9 cellular contexts compared by ENCODE assay signal in the genomic region with DNA sequence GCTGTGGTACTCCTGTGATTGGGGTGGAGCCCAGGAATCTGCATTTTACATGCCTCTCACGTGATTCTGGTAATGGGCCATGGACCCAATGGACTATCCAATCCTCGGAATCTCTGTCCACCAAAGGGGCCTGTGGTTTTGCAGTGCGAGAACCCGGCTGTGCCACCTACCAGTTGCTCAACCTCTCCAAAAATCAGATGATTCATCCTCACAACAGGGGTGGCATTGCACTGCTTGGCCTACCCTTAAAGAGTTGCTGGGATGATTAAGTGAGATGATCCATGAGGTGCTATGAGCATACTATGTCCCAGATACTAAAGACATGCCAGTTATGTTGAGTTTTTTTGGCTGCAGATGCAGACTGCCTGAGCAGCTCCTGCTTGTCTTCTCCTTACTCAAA. TPM values are rescaled to one million over a fixed set of nuclear protein-coding genes. Genes with fewer than 3 reads are reported as not detected.
A peak's percentile ranks its signal among the peaks of the same experiment; 100 is the strongest.
DNase-seq lines count a peak whose midpoint lies in the region; ATAC-seq, FAIRE-seq and TF ChIP-seq lines count a peak whose summit lies in the region.
"Had no signal": no experiment of that assay in that cellular context is flagged by ENCODE, and none has a peak within 500 bp of the region (broad histone marks: within the 10 kb centered on the region; RNA-seq: fewer than 3 reads in every experiment).

No MANE protein-coding gene starts in this region.

- H3K36me3 ChIP-seq in Loucy (ENCODE audit: insufficient read depth, low read length) (peaks cover 9% of the 10 kb centered on the region; the same call in 1 of the 2 replicates), GM12878 (ENCODE audit: control insufficient read depth in 2 of 2, insufficient read depth in 2 of 2, low read length in 1 of 2) (peaks cover 3 to 9% of the 10 kb centered on the region in 2 experiments; a peak in 3 of 4 replicates), neutrophil (no peaks in the 10 kb centered on the region)

- H3F3A ChIP-seq in Loucy (ENCODE audit: low read depth), result no peaks in the 10 kb centered on the region

- H3K4me1 ChIP-seq in Loucy (ENCODE audit: insufficient read depth, low read length, poor library complexity, severe bottlenecking) (peaks cover 41% of the 10 kb centered on the region), GM12878 (ENCODE audit: control insufficient read depth, insufficient read depth, low read length) (peaks cover 15% of the 10 kb centered on the region), neutrophil (ENCODE audit: control insufficient read depth in 1 of 2, insufficient read depth in 1 of 2, low read depth in 1 of 2, low read length in 1 of 2) (peaks cover 57 to 60% of the 10 kb centered on the region in 2 experiments)

- TF ChIP-seq CTCF in Loucy (conservative IDR thresholded peaks at IDR 0.05; ENCODE audit: low read length) (no peak), GM12878 (IDR thresholded peaks at IDR 0.05 in 2 of 3, conservative IDR thresholded peaks at IDR 0.05 in 1 of 3; ENCODE audit: control insufficient read depth in 2 of 3, extremely low read depth in 1 of 3, insufficient read depth in 1 of 3, low read depth in 3 of 3, low read length in 3 of 3) (no peak), neutrophil (IDR thresholded peaks at IDR 0.05) (no peak)

- POLR2A ChIA-PET in GM12878 (lab: Charles Lee), result interaction anchor here (6.8 kb wide), 1 partner anchor 21 kb away, joined by 77 read pairs; no protein-coding TSS in a partner anchor

- in situ Hi-C loops in GM12878 (cut with MboI), result loop anchor here (25.0 kb wide), 1 partner anchor 1278 kb away; a partner anchor contains a TSS

- H3K9ac ChIP-seq in Loucy (ENCODE audit: low read depth, low read length, poor library complexity, severe bottlenecking) (peak overlapping the region; percentile 99), GM12878 (ENCODE audit: control insufficient read depth, insufficient read depth, low read length) (no peak overlapping the region)

- WGBS in GM12878 (ENCODE audit: insufficient coverage, insufficient replicate concordance, low lambda C conversion rate, missing lambda C conversion rate), result 75% methylated on average over 4 of the region's 4 CpGs

- H3K27ac ChIP-seq in GM12878 (ENCODE audit: control insufficient read depth, insufficient read depth), result no peak overlapping the region
- H3K27ac ChIP-seq in neutrophil, result peak overlapping the region; percentile 100

- H4K20me1 ChIP-seq in Loucy (ENCODE audit: insufficient read depth, low read length, poor library complexity, severe bottlenecking) (peaks cover 68% of the 10 kb centered on the region), GM12878 (ENCODE audit: control insufficient read depth, insufficient read depth) (peaks cover 7% of the 10 kb centered on the region; the same call in 1 of the 2 replicates)

- no TSS peak for BruUV-seq in GM12878 (replicated peaks; lab: Mats Ljungman, UMichigan)

- RAD21 ChIA-PET in GM12878 (lab: Charles Lee; ENCODE audit: unreplicated experiment), result interaction anchor here (0.9 to 5.8 kb wide), 5 partner anchors 13 to 61 kb away, joined by 3 to 56 read pairs (median 5); no protein-coding TSS in a partner anchor

- H3K9me2 ChIP-seq in Loucy (replicated peaks; ENCODE audit: low read depth, low read length), result no peaks in the 10 kb centered on the region

- no peak for TF ChIP-seq POLR2A in GM12878 (IDR thresholded peaks at IDR 0.05; ENCODE audit: low read depth, low read length)

- peak; percentile 42 for DNase-seq in EH (ENCODE audit: low read depth)
- DNase-seq in GM12878 (ENCODE audit: low read depth, low spot score), result no peak
- no peak for DNase-seq in stimulated activated naive CD4-positive, alpha-beta T cell treated with Interleukin-2 at 50 U/mL for 16 hours (lab: John Stamatoyannopoulos, UW)
- DNase-seq: activated CD8-positive, alpha-beta memory T cell treated with anti-CD3 and anti-CD28 coated beads, Interleukin-2, amount 50 U/mL, for 4 hours; NCI-H524 had no signal

- CTCF ChIA-PET in GM12878 (lab: Yijun Ruan, JAX), result interaction anchor here (1.3 to 3.3 kb wide), 8 partner anchors 13 to 81 kb away, joined by 4 to 20 read pairs (median 7); no protein-coding TSS in a partner anchor

- no peak for FAIRE-seq in GM12878 (lab: Jason Lieb, UNC)

- no peak for TF ChIP-seq EP300 in GM12878 (IDR thresholded peaks at IDR 0.05; ENCODE audit: borderline replicate concordance in 1 of 2, control insufficient read depth in 1 of 2, low read depth in 2 of 2, low read length in 2 of 2)

- no peak for TF ChIP-seq RAD21 in GM12878 (IDR thresholded peaks at IDR 0.05; ENCODE audit: insufficient read depth, low read depth, low read length)

- H3K4me3 ChIP-seq in Loucy (ENCODE audit: low read length, poor library complexity, severe bottlenecking) (peak overlapping the region; percentile 99), GM12878 (peak overlapping the region; percentile 98; the same call in 1 of the 2 replicates), neutrophil (ENCODE audit: low read depth in 1 of 2, low read length in 1 of 2) (peak overlapping the region; percentile 97 to 99)

- H3K27me3 ChIP-seq in Loucy (ENCODE audit: insufficient read depth, low read length, poor library complexity, severe bottlenecking) (peaks cover 15% of the 10 kb centered on the region), GM12878 (replicated peaks in 1 of 2; ENCODE audit: control insufficient read depth in 2 of 2, insufficient read depth in 2 of 2, low read length in 1 of 2) (no peaks in the 10 kb centered on the region), neutrophil (no peaks in the 10 kb centered on the region)

- intact Hi-C loops in GM12878 (cut with micrococcal nuclease; ENCODE audit: unreplicated experiment), result no loop called here

- H2AFZ ChIP-seq in Loucy (ENCODE audit: low read length) (no peak overlapping the region), GM12878 (ENCODE audit: control insufficient read depth, low read depth, low read length) (no peak overlapping the region)

- H3K4me2 ChIP-seq in Loucy (ENCODE audit: low read depth, low read length, poor library complexity, severe bottlenecking), result peak overlapping the region; percentile 89
- H3K4me2 ChIP-seq in GM12878 (ENCODE audit: control insufficient read depth, insufficient read depth), result peak overlapping the region; percentile 90

- H3K79me2 ChIP-seq in Loucy (ENCODE audit: insufficient read depth, low read length) (peaks cover 100% of the 10 kb centered on the region), GM12878 (ENCODE audit: control insufficient read depth, insufficient read depth, low read length) (peaks cover 98% of the 10 kb centered on the region)

- H3K9me3 ChIP-seq in Loucy (ENCODE audit: insufficient read depth, low read depth, low read length) (no peaks in the 10 kb centered on the region), GM12878 (replicated peaks; ENCODE audit: control insufficient read depth, insufficient read depth, low read length) (no peaks in the 10 kb centered on the region), neutrophil (no peaks in the 10 kb centered on the region)

- SMC1A ChIA-PET in GM12878 (lab: Charles Lee; ENCODE audit: uncharacterized antibody, unreplicated experiment), result interaction anchor here (1.2 to 7.6 kb wide), 6 partner anchors 8 to 60 kb away, joined by 3 to 67 read pairs (median 4); no protein-coding TSS in a partner anchor

- ATAC-seq in GM12878, result no peak
- ATAC-seq in GM19351 (IDR thresholded peaks at IDR 0.05; ENCODE audit: unreplicated experiment), result no peak
- no peak for ATAC-seq in GM21447 (IDR thresholded peaks at IDR 0.05; ENCODE audit: unreplicated experiment)

TF ChIP-seq in GM12878, 131 proteins besides CTCF, POLR2A, EP300 and RAD21 (continues in another document):
- TF ChIP-seq LARP7 (IDR thresholded peaks at IDR 0.05), result no peak
- no peak for TF ChIP-seq YBX1 (IDR thresholded peaks at IDR 0.05)
- no peak for TF ChIP-seq ZNF217 (IDR thresholded peaks at IDR 0.05)
- TF ChIP-seq KDM1A (IDR thresholded peaks at IDR 0.05; ENCODE audit: borderline replicate concordance), result no peak
- no peak for TF ChIP-seq SRF (IDR thresholded peaks at IDR 0.05; ENCODE audit: low read depth in 2 of 2, low read length in 2 of 2)
- TF ChIP-seq SPI1 (IDR thresholded peaks at IDR 0.05; ENCODE audit: borderline replicate concordance, insufficient read depth, low read depth, low read length), result no peak
- TF ChIP-seq HDGF (IDR thresholded peaks at IDR 0.05), result no peak
- TF ChIP-seq SIX5 (IDR thresholded peaks at IDR 0.05; ENCODE audit: low read depth, low read length, severe bottlenecking), result no peak
- TF ChIP-seq, protein P1, sequence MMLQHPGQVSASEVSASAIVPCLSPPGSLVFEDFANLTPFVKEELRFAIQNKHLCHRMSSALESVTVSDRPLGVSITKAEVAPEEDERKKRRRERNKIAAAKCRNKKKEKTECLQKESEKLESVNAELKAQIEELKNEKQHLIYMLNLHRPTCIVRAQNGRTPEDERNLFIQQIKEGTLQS (IDR thresholded peaks at IDR 0.05; ENCODE audit: borderline replicate concordance, extremely low read depth, low read depth, low read length), result no peak
- TF ChIP-seq CREB1 (IDR thresholded peaks at IDR 0.05; ENCODE audit: low read depth), result no peak
- TF ChIP-seq ASH2L (IDR thresholded peaks at IDR 0.05; ENCODE audit: borderline replicate concordance, low read depth), result no peak

RNA-seq across cellular contexts. Expression of a gene that starts 5.1 kb away (rescaled TPM):
- total RNA-seq in GM12878 (2013; cell fraction: nucleolus; rRNA removed), result 115 and 122 TPM in 2 replicates
- total RNA-seq in GM12878 (2014; rRNA removed) (113 and 115 TPM in 2 replicates), GM12878 (2014; rRNA removed; fragmentation: Illumina TruSeq; extraction: Trizol) (232 and 235 TPM in 2 replicates), GM12878 (2021) (227 and 244 TPM in 2 replicates)
- 105 TPM for polyA plus RNA-seq in GM12878 (2011; ENCODE audit: low read depth)
- polyA plus RNA-seq in GM12878 (2011; rRNA removed) (170 and 224 TPM in 2 replicates), GM12878 (2014; fragmentation: Illumina TruSeq; extraction: Trizol) (666 and 753 TPM in 2 replicates), GM12878 (2014; fragmentation: Nextera tagmentation; extraction: Ambion mirVana) (10 to 100 TPM; 29.6 to 35.3 TPM), GM12878 (2014; rRNA removed) (247 and 261 TPM in 2 replicates), GM12878 (2016; fragmentation: Nextera tagmentation; extraction: Ambion mirVana) (100 to 1,000 TPM; 232 to 271 TPM)
- polyA plus RNA-seq in GM12878 (2011; cell fraction: cytosol; rRNA removed), result 77.2 and 86.6 TPM in 2 replicates
- polyA plus RNA-seq in GM12878 (2011; cell fraction: nucleus; rRNA removed), result 56.0 and 69.4 TPM in 2 replicates
- 179 and 207 TPM in 2 replicates for polyA plus RNA-seq in GM12878 (2012)
- polyA minus RNA-seq in GM12878 (2011; rRNA and poly(A)+ RNA removed), result 62.1 and 70.0 TPM in 2 replicates
- polyA minus RNA-seq in GM12878 (2011; cell fraction: cytosol; rRNA and poly(A)+ RNA removed), result 39.3 and 49.7 TPM in 2 replicates
- polyA minus RNA-seq in GM12878 (2011; cell fraction: nucleus; rRNA and poly(A)+ RNA removed), result 31.4 and 59.3 TPM in 2 replicates
